Comparison of ENCODE assay signal across 12 cellular contexts in the genomic region with DNA sequence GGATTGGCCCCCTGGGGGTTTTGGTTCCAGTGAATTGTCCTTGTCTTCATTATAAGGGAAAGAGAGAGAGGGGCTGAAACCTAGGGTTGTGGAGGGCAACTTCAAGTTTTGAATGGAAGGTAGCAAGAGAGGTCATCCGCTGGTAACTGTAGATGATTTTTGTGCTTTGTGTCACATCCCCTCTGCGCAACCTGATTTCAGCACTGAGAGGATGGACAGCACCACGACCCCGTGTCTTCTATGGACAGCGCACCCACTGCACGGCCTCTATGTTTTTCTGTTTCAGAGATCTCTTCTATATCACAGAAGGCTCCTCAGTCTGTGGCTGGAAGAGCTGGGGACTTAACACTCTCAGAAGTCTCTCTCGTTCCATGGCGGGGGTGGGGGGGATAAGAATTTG.
DNase-seq lines count a peak whose midpoint lies in the region; ATAC-seq and TF ChIP-seq lines count a peak whose summit lies in the region.
"Had no signal": no experiment of that assay in that cellular context is flagged by ENCODE, and none has a peak within 500 bp of the region (broad histone marks: within the 10 kb centered on the region; RNA-seq: fewer than 3 reads in every experiment).

No MANE protein-coding gene starts in this region.

- no peaks in the 10 kb centered on the region for H3F3A ChIP-seq in GM23338 (replicated peaks; ENCODE audit: low read depth)

- POLR2A ChIA-PET in RWPE1 (lab: Yijun Ruan, JAX; ENCODE audit: low non-redundant PET), result no interaction called here

- CTCF ChIA-PET in RWPE1 (lab: Yijun Ruan, JAX), result no interaction called here

- no peaks in the 10 kb centered on the region for H3K4me1 Mint-ChIP-seq in GM23338

- H3K4me3 ChIP-seq in GM23338 (no peak overlapping the region), fibroblast of the aortic adventitia (ENCODE audit: low read depth, low read length) (no peak overlapping the region)
- H3K4me3 ChIP-seq: thoracic aorta had no signal

- H3K27ac ChIP-seq in GM23338 (ENCODE audit: low read depth), result no peak overlapping the region
- H3K27ac ChIP-seq in RWPE1, result no peak overlapping the region
- H3K27ac ChIP-seq: thoracic aorta had no signal

- no peak for TF ChIP-seq CTCF in GM23338 (conservative IDR thresholded peaks at IDR 0.05; ENCODE audit: low read depth in 2 of 2)
- TF ChIP-seq CTCF in RWPE1 (conservative IDR thresholded peaks at IDR 0.05; ENCODE audit: low read depth), result no peak
- TF ChIP-seq CTCF in fibroblast of the aortic adventitia (IDR thresholded peaks at IDR 0.05; ENCODE audit: insufficient read depth, low read length), result no peak

- H3K36me3 ChIP-seq in GM23338 (ENCODE audit: insufficient read depth), result no peaks in the 10 kb centered on the region
- H3K36me3 ChIP-seq: thoracic aorta had no signal

- ATAC-seq in GM23338, result peak; percentile 76

- DNase-seq in AG20443 (ENCODE audit: low spot score) (peak; percentile 16), GM23338 (ENCODE audit: low spot score) (peak; percentile 64), RWPE1 (ENCODE audit: low spot score) (peak; percentile 48), fibroblast of the aortic adventitia (ENCODE audit: low read depth) (peak; percentile 1), anterior cingulate cortex (lab: John Stamatoyannopoulos, UW) (no peak), GOT3 (lab: John Stamatoyannopoulos, UW) (no peak), GDM1 (lab: John Stamatoyannopoulos, UW) (no peak), retina (no peak)
- DNase-seq: COR-L47, NCI-H748 treated with DMSO at 0.1 percent for 48 hours, T-helper 1 cell had no signal

- H3K4me2 ChIP-seq in GM23338, result no peak overlapping the region

- H4K20me1 ChIP-seq in GM23338 (replicated peaks; ENCODE audit: insufficient read depth), result peaks cover 4% of the 10 kb centered on the region; the same call in 1 of the 2 replicates

- no peaks in the 10 kb centered on the region for H3K36me3 Mint-ChIP-seq in GM23338 (ENCODE audit: low read depth)

- H3K27me3 Mint-ChIP-seq in GM23338 (ENCODE audit: insufficient read depth, low read depth, poor library complexity), result peaks cover 7% of the 10 kb centered on the region

- no peak overlapping the region for H2AFZ ChIP-seq in GM23338

- H3K27me3 ChIP-seq in GM23338 (ENCODE audit: insufficient read depth), result no peaks in the 10 kb centered on the region

- H3K4me3 Mint-ChIP-seq in GM23338, result no peak overlapping the region

- H3K9me2 ChIP-seq in GM23338 (ENCODE audit: insufficient read depth), result 0 out of 2 replicates have a peak, but pooled peaks cover 3% of the 10 kb centered on the region

- no peak overlapping the region for H3K27ac Mint-ChIP-seq in GM23338

- no peaks in the 10 kb centered on the region for H3K79me2 ChIP-seq in GM23338 (replicated peaks; ENCODE audit: insufficient read depth)

- H3K4me1 ChIP-seq in GM23338 (ENCODE audit: insufficient read depth), result no peaks in the 10 kb centered on the region

- no peaks in the 10 kb centered on the region for H3K9me3 Mint-ChIP-seq in GM23338

TF ChIP-seq in GM23338, 12 proteins besides CTCF, POLR2A, EP300 and RAD21:
- TF ChIP-seq, protein P1, sequence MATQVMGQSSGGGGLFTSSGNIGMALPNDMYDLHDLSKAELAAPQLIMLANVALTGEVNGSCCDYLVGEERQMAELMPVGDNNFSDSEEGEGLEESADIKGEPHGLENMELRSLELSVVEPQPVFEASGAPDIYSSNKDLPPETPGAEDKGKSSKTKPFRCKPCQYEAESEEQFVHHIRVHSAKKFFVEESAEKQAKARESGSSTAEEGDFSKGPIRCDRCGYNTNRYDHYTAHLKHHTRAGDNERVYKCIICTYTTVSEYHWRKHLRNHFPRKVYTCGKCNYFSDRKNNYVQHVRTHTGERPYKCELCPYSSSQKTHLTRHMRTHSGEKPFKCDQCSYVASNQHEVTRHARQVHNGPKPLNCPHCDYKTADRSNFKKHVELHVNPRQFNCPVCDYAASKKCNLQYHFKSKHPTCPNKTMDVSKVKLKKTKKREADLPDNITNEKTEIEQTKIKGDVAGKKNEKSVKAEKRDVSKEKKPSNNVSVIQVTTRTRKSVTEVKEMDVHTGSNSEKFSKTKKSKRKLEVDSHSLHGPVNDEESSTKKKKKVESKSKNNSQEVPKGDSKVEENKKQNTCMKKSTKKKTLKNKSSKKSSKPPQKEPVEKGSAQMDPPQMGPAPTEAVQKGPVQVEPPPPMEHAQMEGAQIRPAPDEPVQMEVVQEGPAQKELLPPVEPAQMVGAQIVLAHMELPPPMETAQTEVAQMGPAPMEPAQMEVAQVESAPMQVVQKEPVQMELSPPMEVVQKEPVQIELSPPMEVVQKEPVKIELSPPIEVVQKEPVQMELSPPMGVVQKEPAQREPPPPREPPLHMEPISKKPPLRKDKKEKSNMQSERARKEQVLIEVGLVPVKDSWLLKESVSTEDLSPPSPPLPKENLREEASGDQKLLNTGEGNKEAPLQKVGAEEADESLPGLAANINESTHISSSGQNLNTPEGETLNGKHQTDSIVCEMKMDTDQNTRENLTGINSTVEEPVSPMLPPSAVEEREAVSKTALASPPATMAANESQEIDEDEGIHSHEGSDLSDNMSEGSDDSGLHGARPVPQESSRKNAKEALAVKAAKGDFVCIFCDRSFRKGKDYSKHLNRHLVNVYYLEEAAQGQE (IDR thresholded peaks at IDR 0.05; ENCODE audit: unreplicated experiment), result peak; percentile 90
- no peak for TF ChIP-seq NANOG (IDR thresholded peaks at IDR 0.05; ENCODE audit: borderline replicate concordance)

Comparison
In these comparisons a context has a peak if more than half of its experiments do, and no peak if none do; other contexts are left out.
1. DNase-seq: peak in AG20443 (single experiment), GM23338 (single experiment), RWPE1 (single experiment) and fibroblast of the aortic adventitia (single experiment); none in anterior cingulate cortex (0 of 58), GOT3 (single experiment), GDM1 (single experiment) and retina (single experiment).